Comparison of ENCODE assay signal across 8 cellular contexts in genomic region chr1:151398691-151399065, GRCh38. TPM values are rescaled to one million over a fixed set of nuclear protein-coding genes. Genes with fewer than 3 reads are reported as not detected.
A peak's percentile ranks its signal among the peaks of the same experiment; 100 is the strongest.
DNase-seq lines count a peak whose midpoint lies in the region; ATAC-seq and TF ChIP-seq lines count a peak whose summit lies in the region.

No MANE protein-coding gene starts in this region.

- peaks cover 42% of the 10 kb centered on the region for H4K20me1 ChIP-seq in BLaER1
- H4K20me1 ChIP-seq in Karpas-422 (ENCODE audit: insufficient read depth, low read depth, low read length) = peaks cover 15% of the 10 kb centered on the region; the same call in 1 of the 2 replicates

- H2AFZ ChIP-seq in Karpas-422 (ENCODE audit: low read length) = 0 out of 2 replicates have a peak overlapping the region, but pooled peaks have one; percentile 65

- no peaks in the 10 kb centered on the region for H3K36me3 Mint-ChIP-seq in natural killer cell

- no peak for TF ChIP-seq CTCF in ascending aorta (IDR thresholded peaks at IDR 0.05)
- no peak for TF ChIP-seq CTCF in natural killer cell (IDR thresholded peaks at IDR 0.05)

- peaks cover 17% of the 10 kb centered on the region for H3K4me1 ChIP-seq in BLaER1
- H3K4me1 ChIP-seq in Karpas-422 (ENCODE audit: low read length) = peaks cover 20% of the 10 kb centered on the region
- peaks cover 6 to 12% of the 10 kb centered on the region in 2 donors for H3K4me1 ChIP-seq in ascending aorta

- H3K27ac ChIP-seq in BLaER1 = peak overlapping the region; percentile 90
- H3K27ac ChIP-seq in Karpas-422 (ENCODE audit: low read length) = no peak overlapping the region
- peak overlapping the region; percentile 95 for H3K27ac ChIP-seq in ascending aorta

- H3K4me3 Mint-ChIP-seq in natural killer cell = peak overlapping the region; percentile 99

- H3K79me2 ChIP-seq in Karpas-422 (ENCODE audit: low read length) = peaks cover 27% of the 10 kb centered on the region

- ATAC-seq in natural killer cell (no peak), HG03045 (IDR thresholded peaks at IDR 0.05; ENCODE audit: unreplicated experiment) (no peak), HG02970 (IDR thresholded peaks at IDR 0.05; ENCODE audit: low FRiP score, unreplicated experiment) (no peak), HG02571 (IDR thresholded peaks at IDR 0.05; ENCODE audit: unreplicated experiment) (no peak)

- intact Hi-C loops in ascending aorta (cut with DNase I) = loop anchor here (1.0 to 5.0 kb wide), 5 partner anchors 26 to 116 kb away; partner anchors contain the start of genes PI4KB, RFX5, SELENBP1 and ZNF687
- intact Hi-C loops in natural killer cell (cut with micrococcal nuclease) = loop anchor here (1.0 to 2.0 kb wide), 4 partner anchors 52 to 116 kb away; partner anchors contain the start of genes PI4KB, POGZ, RFX5 and ZNF687

- H3K9ac ChIP-seq in BLaER1 (peak overlapping the region; percentile 96), Karpas-422 (ENCODE audit: low read length) (0 out of 2 replicates have a peak overlapping the region, but pooled peaks have one; percentile 83)

- H3K27ac Mint-ChIP-seq in natural killer cell = peak overlapping the region; percentile 99 to 100

- H3K27me3 ChIP-seq in BLaER1 (no peaks in the 10 kb centered on the region), Karpas-422 (ENCODE audit: low read length) (no peaks in the 10 kb centered on the region), ascending aorta (no peaks in the 10 kb centered on the region)

- peaks cover 20 to 21% of the 10 kb centered on the region in 2 donors for H3K4me1 Mint-ChIP-seq in natural killer cell

- peak overlapping the region; percentile 91 for H3K4me3 ChIP-seq in BLaER1
- H3K4me3 ChIP-seq in Karpas-422 (ENCODE audit: low read length) = peak overlapping the region; percentile 97
- H3K4me3 ChIP-seq in ascending aorta = peak overlapping the region; percentile 95 to 98

- no peaks in the 10 kb centered on the region for H3K9me2 ChIP-seq in Karpas-422 (replicated peaks; ENCODE audit: insufficient read depth, low read length)

- H3K9me3 ChIP-seq in BLaER1 = no peaks in the 10 kb centered on the region
- H3K9me3 ChIP-seq in Karpas-422 (ENCODE audit: low read length) = no peaks in the 10 kb centered on the region
- H3K9me3 ChIP-seq in ascending aorta = no peaks in the 10 kb centered on the region

- no peaks in the 10 kb centered on the region for H3K9me3 Mint-ChIP-seq in natural killer cell

- H3K36me3 ChIP-seq in BLaER1 (peaks cover 35% of the 10 kb centered on the region), Karpas-422 (ENCODE audit: insufficient read depth, low read length) (peaks cover 29% of the 10 kb centered on the region), ascending aorta (peaks cover 27 to 30% of the 10 kb centered on the region in 2 donors)

- H3K27me3 Mint-ChIP-seq in natural killer cell (ENCODE audit: low read depth in 2 of 2) = peaks cover 1 to 2% of the 10 kb centered on the region in 2 donors

- DNase-seq in Karpas-422 (no peak), ascending aorta (ENCODE audit: low spot score in 2 of 2) (no peak), natural killer cell (no peak)
- no peak for DNase-seq in stimulated activated CD4-positive, alpha-beta T cell treated with anti-CD3 and anti-CD28 coated beads, Interleukin-2, amount 100 ng/mL, for 24 hours

- H3K4me2 ChIP-seq in BLaER1 (peak overlapping the region; percentile 93), Karpas-422 (ENCODE audit: low read depth, low read length, poor library complexity, severe bottlenecking) (peak overlapping the region; percentile 97)

RNA-seq across cellular contexts. Expression of gene PSMB4, which starts 0.7 kb away (rescaled TPM):
- total RNA-seq in Karpas-422 (2014; rRNA removed; shearing (Covaris generic); ENCODE audit: low replicate concordance) = 346 and 381 TPM in 2 replicates
- 320 TPM for total RNA-seq in ascending aorta
- 100 to 1,000 TPM; 291 to 313 (median 297) TPM for total RNA-seq in natural killer cell

RNA-seq across cellular contexts. Expression of gene SELENBP1, which starts 26.2 kb away (rescaled TPM):
- not detected in 2 replicates for total RNA-seq in Karpas-422 (2014; rRNA removed; shearing (Covaris generic); ENCODE audit: low replicate concordance)
- total RNA-seq in ascending aorta (102 TPM), natural killer cell (not detected)

RNA-seq across cellular contexts. Expression of gene RFX5, which starts 51.6 kb away (rescaled TPM):
- total RNA-seq in Karpas-422 (2014; rRNA removed; shearing (Covaris generic); ENCODE audit: low replicate concordance) = 101 and 159 TPM in 2 replicates
- total RNA-seq in ascending aorta = 8.4 TPM
- total RNA-seq in natural killer cell = 100 to 1,000 TPM in 2 of 3 donors, 10 to 100 TPM in 1; 72.6 to 111 (median 110) TPM

Comparison
In these comparisons a context has a peak if more than half of its experiments do, and no peak if none do; other contexts are left out.
1. RNA of gene SELENBP1, which starts 26.2 kb away (total RNA-seq): 102 TPM in ascending aorta (single experiment); not detected in Karpas-422 and not detected in natural killer cell; every median in the first group is over 10 times any median in the second.
2. Peak in every context shown above with its lines, with median percentiles within 50 percentile points of each other: H3K4me3 ChIP-seq.